In the genomic region with DNA sequence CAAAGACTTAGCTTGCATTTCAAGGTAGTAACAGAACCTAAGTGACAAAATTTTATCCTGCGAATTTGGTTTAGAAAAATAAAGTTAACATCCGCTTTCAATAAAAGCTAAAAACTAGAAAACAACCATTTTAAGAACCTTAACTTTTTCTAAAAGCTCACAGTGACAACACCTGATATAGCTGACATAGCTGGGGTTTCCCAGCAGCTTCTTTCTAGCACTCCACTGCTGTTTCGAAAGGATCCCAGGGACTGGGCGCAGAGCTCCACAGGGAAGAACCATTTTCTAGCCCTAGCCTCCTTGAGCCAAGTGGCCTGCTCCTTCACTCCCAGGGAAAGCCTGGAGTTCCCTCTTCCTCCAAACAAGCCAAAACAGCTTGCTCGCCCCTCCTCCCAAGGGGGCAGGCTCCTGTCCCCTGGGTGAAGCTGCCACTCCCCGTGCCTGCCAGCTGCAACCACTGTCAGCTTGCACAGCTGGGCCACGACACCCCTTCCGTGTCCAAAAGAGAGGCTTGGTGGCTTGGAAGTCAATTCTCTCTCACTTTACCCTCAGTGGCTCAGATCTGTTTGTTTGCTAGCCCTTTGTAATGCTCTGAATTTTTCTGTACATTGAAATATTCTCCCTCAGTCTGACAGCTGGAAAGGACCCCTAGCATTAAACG, we compare ENCODE assay signal across 8 cellular contexts. TPM values are rescaled to one million over a fixed set of nuclear protein-coding genes. Genes with fewer than 3 reads are reported as not detected.
DNase-seq lines count a peak whose midpoint lies in the region; ATAC-seq and TF ChIP-seq lines count a peak whose summit lies in the region.

No MANE protein-coding gene starts in this region.

- CTCF ChIA-PET in SK-N-SH (lab: Yijun Ruan, JAX): interaction anchor here (0.6 to 9.5 kb wide), 7 partner anchors 12 to 235 kb away, joined by 3 to 103 read pairs (median 4); no protein-coding TSS in a partner anchor

- no peaks in the 10 kb centered on the region for H3K9me3 ChIP-seq in SK-N-SH
- no peaks in the 10 kb centered on the region for H3K9me3 ChIP-seq in stomach smooth muscle (ENCODE audit: control insufficient read depth in 2 of 2, low read length in 2 of 2)

- peak overlapping the region; percentile 38 for H3K27ac Mint-ChIP-seq in T-helper 2 cell treated with Interferon-gamma antibody and Interleukin-4, amounts not matched to agents 5 μg/mL and 100 μg/mL, for 36 hours

- H3K4me1 Mint-ChIP-seq in T-helper 2 cell treated with Interferon-gamma antibody and Interleukin-4, amounts not matched to agents 5 μg/mL and 100 μg/mL, for 36 hours (ENCODE audit: low read depth): peaks cover 76% of the 10 kb centered on the region

- H4K20me1 ChIP-seq in SK-N-SH (ENCODE audit: insufficient read depth): peaks cover 37% of the 10 kb centered on the region

- H3K36me3 ChIP-seq in SK-N-SH (replicated peaks in 1 of 2; ENCODE audit: control insufficient read depth in 1 of 2, insufficient read depth in 2 of 2, low read length in 1 of 2) (no peaks in the 10 kb centered on the region), stomach smooth muscle (ENCODE audit: control insufficient read depth in 2 of 2, insufficient read depth in 2 of 2, low read length in 2 of 2) (no peaks in the 10 kb centered on the region)

- H3K27me3 ChIP-seq in SK-N-SH (ENCODE audit: insufficient read depth): no peaks in the 10 kb centered on the region
- H3K27me3 ChIP-seq in stomach smooth muscle (ENCODE audit: control insufficient read depth in 1 of 2, insufficient read depth in 2 of 2, low read length in 2 of 2): no peaks in the 10 kb centered on the region

- H3F3A ChIP-seq in SK-N-SH (replicated peaks; ENCODE audit: insufficient read depth): no peaks in the 10 kb centered on the region

- TF ChIP-seq RAD21 in SK-N-SH (IDR thresholded peaks at IDR 0.05; ENCODE audit: low read length): no peak; the same call in 1 of the 2 replicates

- H3K27ac ChIP-seq in SK-N-SH (ENCODE audit: low read depth in 2 of 2, low read length in 1 of 2) (peak overlapping the region in 1 of 2 experiments; percentile 92; a peak in 2 of 4 replicates), stomach smooth muscle (ENCODE audit: low read length) (peak overlapping the region; percentile 80)

- H3K27me3 Mint-ChIP-seq in T-helper 2 cell treated with Interferon-gamma antibody and Interleukin-4, amounts not matched to agents 5 μg/mL and 100 μg/mL, for 36 hours (ENCODE audit: low read depth): no peaks in the 10 kb centered on the region

- peak overlapping the region in 1 of 2 experiments; percentile 46; a peak in 2 of 4 replicates for H3K4me3 ChIP-seq in SK-N-SH (ENCODE audit: low read depth in 2 of 2, low read length in 1 of 2)
- H3K4me3 ChIP-seq in stomach smooth muscle (ENCODE audit: low read length in 2 of 2): peak overlapping the region; percentile 77 to 80

- H3K9ac ChIP-seq in SK-N-SH: no peak overlapping the region
- H3K9ac ChIP-seq in stomach smooth muscle (ENCODE audit: low read length in 2 of 2): peak overlapping the region; percentile 66 to 69

- no peak for TF ChIP-seq CTCF in SK-N-SH (IDR thresholded peaks at IDR 0.05)

- ATAC-seq in SK-N-SH treated with all-trans-retinoic acid at 6 μM for 48 hours (no peak), HG02981 (IDR thresholded peaks at IDR 0.05; ENCODE audit: unreplicated experiment) (no peak)

- POLR2A ChIA-PET in SK-N-SH (lab: Yijun Ruan, JAX): interaction anchor here (0.6 to 2.7 kb wide), 6 partner anchors 11 to 60 kb away, joined by 3 to 11 read pairs (median 4); a partner anchor contains a TSS

- H3K4me1 ChIP-seq in SK-N-SH (ENCODE audit: control insufficient read depth in 1 of 2, insufficient read depth in 2 of 2, low read depth in 1 of 2, low read length in 1 of 2) (peaks cover 34 to 64% of the 10 kb centered on the region in 2 experiments), stomach smooth muscle (ENCODE audit: control insufficient read depth, insufficient read depth, low read length) (peaks cover 62% of the 10 kb centered on the region)

- 80% methylated on average over 9 of the region's 9 CpGs for WGBS in SK-N-SH (ENCODE audit: low lambda C conversion rate)

- H3K4me3 Mint-ChIP-seq in T-helper 2 cell treated with Interferon-gamma antibody and Interleukin-4, amounts not matched to agents 5 μg/mL and 100 μg/mL, for 36 hours: no peak overlapping the region

- H3K9me2 ChIP-seq in SK-N-SH: no peaks in the 10 kb centered on the region

- H2AFZ ChIP-seq in SK-N-SH (ENCODE audit: low read depth): no peak overlapping the region

- peak overlapping the region; percentile 74; the same call in 1 of the 2 replicates for H3K4me2 ChIP-seq in SK-N-SH

- DNase-seq in SK-N-SH (peak; percentile 68), hippocampal formation (lab: John Stamatoyannopoulos, UW) (peak; percentile 64 to 70), GM19238 (ENCODE audit: insufficient read length, low spot score) (no peak), DMS153 treated with DMSO at 0.1 percent for 48 hours (lab: John Stamatoyannopoulos, UW; ENCODE audit: unreplicated experiment) (no peak)
- DNase-seq in T-helper 2 cell treated with Interferon-gamma antibody and Interleukin-4, amounts not matched to agents 5 μg/mL and 100 μg/mL, for 36 hours (ENCODE audit: low spot score): no peak

- H3K79me2 ChIP-seq in SK-N-SH (ENCODE audit: insufficient read depth): peaks cover 70% of the 10 kb centered on the region

- no peak for TF ChIP-seq EP300 in SK-N-SH (IDR thresholded peaks at IDR 0.05; ENCODE audit: borderline replicate concordance in 1 of 2, low read depth in 1 of 2, low read length in 1 of 2)

- H3K9me3 Mint-ChIP-seq in T-helper 2 cell treated with Interferon-gamma antibody and Interleukin-4, amounts not matched to agents 5 μg/mL and 100 μg/mL, for 36 hours: no peaks in the 10 kb centered on the region

- peaks cover 15% of the 10 kb centered on the region for H3K36me3 Mint-ChIP-seq in T-helper 2 cell treated with Interferon-gamma antibody and Interleukin-4, amounts not matched to agents 5 μg/mL and 100 μg/mL, for 36 hours (ENCODE audit: low read depth)

TF ChIP-seq in SK-N-SH, 30 proteins besides CTCF, POLR2A, EP300 and RAD21:
- no peak for TF ChIP-seq EZH2phosphoT487 (IDR thresholded peaks at IDR 0.05; ENCODE audit: borderline replicate concordance, low read depth)
- TF ChIP-seq, protein P1, sequence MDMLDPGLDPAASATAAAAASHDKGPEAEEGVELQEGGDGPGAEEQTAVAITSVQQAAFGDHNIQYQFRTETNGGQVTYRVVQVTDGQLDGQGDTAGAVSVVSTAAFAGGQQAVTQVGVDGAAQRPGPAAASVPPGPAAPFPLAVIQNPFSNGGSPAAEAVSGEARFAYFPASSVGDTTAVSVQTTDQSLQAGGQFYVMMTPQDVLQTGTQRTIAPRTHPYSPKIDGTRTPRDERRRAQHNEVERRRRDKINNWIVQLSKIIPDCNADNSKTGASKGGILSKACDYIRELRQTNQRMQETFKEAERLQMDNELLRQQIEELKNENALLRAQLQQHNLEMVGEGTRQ (IDR thresholded peaks at IDR 0.05; ENCODE audit: borderline replicate concordance, low read depth, low read length): no peak
- TF ChIP-seq CHD2 (IDR thresholded peaks at IDR 0.05; ENCODE audit: low read length, partially characterized antibody): peak; percentile 44
- TF ChIP-seq MXI1 (IDR thresholded peaks at IDR 0.05; ENCODE audit: low read depth, low read length): peak; percentile 69

TF ChIP-seq in SK-N-SH treated with all-trans-retinoic acid at 6 μM for 48 hours, 23 proteins besides CTCF, POLR2A, EP300 and RAD21 (continues in another document):
- TF ChIP-seq, protein P2, sequence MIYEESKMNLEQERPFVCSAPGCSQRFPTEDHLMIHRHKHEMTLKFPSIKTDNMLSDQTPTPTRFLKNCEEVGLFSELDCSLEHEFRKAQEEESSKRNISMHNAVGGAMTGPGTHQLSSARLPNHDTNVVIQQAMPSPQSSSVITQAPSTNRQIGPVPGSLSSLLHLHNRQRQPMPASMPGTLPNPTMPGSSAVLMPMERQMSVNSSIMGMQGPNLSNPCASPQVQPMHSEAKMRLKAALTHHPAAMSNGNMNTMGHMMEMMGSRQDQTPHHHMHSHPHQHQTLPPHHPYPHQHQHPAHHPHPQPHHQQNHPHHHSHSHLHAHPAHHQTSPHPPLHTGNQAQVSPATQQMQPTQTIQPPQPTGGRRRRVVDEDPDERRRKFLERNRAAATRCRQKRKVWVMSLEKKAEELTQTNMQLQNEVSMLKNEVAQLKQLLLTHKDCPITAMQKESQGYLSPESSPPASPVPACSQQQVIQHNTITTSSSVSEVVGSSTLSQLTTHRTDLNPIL (CRISPR knock-in tag; IDR thresholded peaks at IDR 0.05; ENCODE audit: low read depth): no peak
- TF ChIP-seq, protein P3, sequence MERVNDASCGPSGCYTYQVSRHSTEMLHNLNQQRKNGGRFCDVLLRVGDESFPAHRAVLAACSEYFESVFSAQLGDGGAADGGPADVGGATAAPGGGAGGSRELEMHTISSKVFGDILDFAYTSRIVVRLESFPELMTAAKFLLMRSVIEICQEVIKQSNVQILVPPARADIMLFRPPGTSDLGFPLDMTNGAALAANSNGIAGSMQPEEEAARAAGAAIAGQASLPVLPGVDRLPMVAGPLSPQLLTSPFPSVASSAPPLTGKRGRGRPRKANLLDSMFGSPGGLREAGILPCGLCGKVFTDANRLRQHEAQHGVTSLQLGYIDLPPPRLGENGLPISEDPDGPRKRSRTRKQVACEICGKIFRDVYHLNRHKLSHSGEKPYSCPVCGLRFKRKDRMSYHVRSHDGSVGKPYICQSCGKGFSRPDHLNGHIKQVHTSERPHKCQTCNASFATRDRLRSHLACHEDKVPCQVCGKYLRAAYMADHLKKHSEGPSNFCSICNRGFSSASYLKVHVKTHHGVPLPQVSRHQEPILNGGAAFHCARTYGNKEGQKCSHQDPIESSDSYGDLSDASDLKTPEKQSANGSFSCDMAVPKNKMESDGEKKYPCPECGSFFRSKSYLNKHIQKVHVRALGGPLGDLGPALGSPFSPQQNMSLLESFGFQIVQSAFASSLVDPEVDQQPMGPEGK (CRISPR knock-in tag; IDR thresholded peaks at IDR 0.05; ENCODE audit: borderline replicate concordance): no peak
- no peak for TF ChIP-seq RARB (CRISPR knock-in tag; IDR thresholded peaks at IDR 0.05)

RNA-seq across cellular contexts. Expression of a gene that starts 59.8 kb away (rescaled TPM):
- polyA plus RNA-seq in SK-N-SH (2012; rRNA removed): 23.8 and 24.8 TPM in 2 replicates
- 16.9 and 20.7 TPM in 2 replicates for polyA plus RNA-seq in SK-N-SH (2012; cell fraction: cytosol; rRNA removed)
- 77.4 and 80.9 TPM in 2 replicates for polyA plus RNA-seq in SK-N-SH (2012; cell fraction: nucleus; rRNA removed)

Comparison
In these comparisons a context has a peak if more than half of its experiments do, and no peak if none do; other contexts are left out.
1. DNase-seq: peak in SK-N-SH (single experiment) and hippocampal formation (2 of 2); none in T-helper 2 cell treated with Interferon-gamma antibody and Interleukin-4, amounts not matched to agents 5 μg/mL and 100 μg/mL, for 36 hours (single experiment), GM19238 (single experiment) and DMS153 treated with DMSO at 0.1 percent for 48 hours (single experiment).